ENCODE assay signal across 8 cellular contexts in the genomic region with DNA sequence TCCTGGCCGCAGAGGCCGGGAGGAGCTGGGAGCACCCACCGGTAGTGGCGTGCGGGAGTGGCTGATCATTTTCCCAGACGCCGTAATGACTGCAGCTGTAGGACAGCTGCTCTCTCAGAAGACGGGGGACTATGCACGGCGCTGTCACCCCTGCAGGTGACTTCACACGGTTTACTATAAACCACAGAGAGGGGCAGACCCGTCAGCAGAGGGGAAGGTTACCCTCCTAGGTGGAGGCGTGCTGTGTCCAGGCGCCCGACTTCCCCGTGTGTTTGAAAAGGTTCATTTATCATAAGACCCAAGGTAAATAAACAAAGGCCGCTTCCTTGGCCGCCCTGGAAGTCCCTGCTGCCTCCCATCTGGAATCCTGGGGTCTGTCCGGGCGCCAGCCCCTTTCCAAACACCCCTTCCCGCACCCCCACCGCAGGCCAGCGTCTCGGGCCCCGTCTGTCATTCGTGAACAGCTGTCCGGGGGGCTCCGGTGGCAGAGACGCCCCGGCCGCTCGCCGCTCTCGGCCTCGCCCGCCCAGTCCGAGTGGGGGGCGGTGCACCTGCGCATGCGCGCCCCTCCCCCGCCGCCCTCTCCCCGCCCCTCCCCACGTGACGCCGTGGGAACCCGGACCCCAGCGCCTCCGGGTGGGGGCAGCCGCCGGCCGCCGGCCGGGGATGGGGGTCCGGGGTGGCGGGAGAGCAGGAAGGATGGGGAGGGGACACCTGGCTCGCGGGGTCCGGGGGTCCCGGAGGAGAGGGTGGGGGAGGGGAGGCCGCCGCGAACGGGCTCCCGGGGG. TPM values are rescaled to one million over a fixed set of nuclear protein-coding genes. Genes with fewer than 3 reads are reported as not detected.
DNase-seq lines count a peak whose midpoint lies in the region; ATAC-seq and TF ChIP-seq lines count a peak whose summit lies in the region.

No MANE protein-coding gene starts in this region.

- no peaks in the 10 kb centered on the region for H3K4me1 Mint-ChIP-seq in activated T-helper 1 cell treated with anti-CD3 and anti-CD28 coated beads, Interleukin-12 subunit alpha, Interleukin-12 subunit beta, Interleukin-2, Interleukin-4 antibody, amounts not matched to agents 30 ng/mL and 10 ng/mL and 1 ng/mL, durations not matched to agents 14 hours and 24 hours and 36 hours (ENCODE audit: low read depth)
- peaks cover 3% of the 10 kb centered on the region for H3K4me1 Mint-ChIP-seq in glutamatergic neuron (ENCODE audit: low read depth, unreplicated experiment)
- peaks cover 10% of the 10 kb centered on the region for H3K4me1 Mint-ChIP-seq in neural crest cell

- H3K4me3 Mint-ChIP-seq in activated T-helper 1 cell treated with anti-CD3 and anti-CD28 coated beads, Interleukin-12 subunit alpha, Interleukin-12 subunit beta, Interleukin-2, Interleukin-4 antibody, amounts not matched to agents 30 ng/mL and 10 ng/mL and 1 ng/mL, durations not matched to agents 14 hours and 24 hours and 36 hours: peak overlapping the region; percentile 47
- peak overlapping the region; percentile 91 for H3K4me3 Mint-ChIP-seq in glutamatergic neuron (ENCODE audit: unreplicated experiment)
- H3K4me3 Mint-ChIP-seq in neural crest cell: peak overlapping the region; percentile 95

- DNase-seq in DMS79 (lab: John Stamatoyannopoulos, UW): peak; percentile 36
- peak; percentile 41 for DNase-seq in NCI-H2107 treated with DMSO at 0.1 percent for 48 hours (lab: John Stamatoyannopoulos, UW; ENCODE audit: unreplicated experiment)
- no peak for DNase-seq in activated T-helper 1 cell treated with anti-CD3 and anti-CD28 coated beads, Interleukin-12 subunit alpha, Interleukin-12 subunit beta, Interleukin-2, Interleukin-4 antibody, amounts not matched to agents 30 ng/mL and 10 ng/mL and 1 ng/mL, durations not matched to agents 14 hours and 24 hours and 36 hours (ENCODE audit: low spot score)
- DNase-seq in glutamatergic neuron: peak; percentile 92
- peak; percentile 63 for DNase-seq in neural crest cell (ENCODE audit: low read depth, low spot score)
- DNase-seq in KG1 (lab: John Stamatoyannopoulos, UW): no peak
- DNase-seq in amniotic stem cell (lab: John Stamatoyannopoulos, UW): no peak

- no peaks in the 10 kb centered on the region for H3K36me3 Mint-ChIP-seq in activated T-helper 1 cell treated with anti-CD3 and anti-CD28 coated beads, Interleukin-12 subunit alpha, Interleukin-12 subunit beta, Interleukin-2, Interleukin-4 antibody, amounts not matched to agents 30 ng/mL and 10 ng/mL and 1 ng/mL, durations not matched to agents 14 hours and 24 hours and 36 hours (ENCODE audit: low read depth)
- H3K36me3 Mint-ChIP-seq in glutamatergic neuron (ENCODE audit: unreplicated experiment) (peaks cover 16% of the 10 kb centered on the region), neural crest cell (ENCODE audit: low read depth) (no peaks in the 10 kb centered on the region)

- intact Hi-C loops in activated T-helper 1 cell treated with anti-CD3 and anti-CD28 coated beads, Interleukin-12 subunit alpha, Interleukin-12 subunit beta, Interleukin-2, Interleukin-4 antibody, amounts not matched to agents 30 ng/mL and 10 ng/mL and 1 ng/mL, durations not matched to agents 14 hours and 24 hours and 36 hours (cut with micrococcal nuclease): no loop called here

- TF ChIP-seq CTCF in glutamatergic neuron (IDR thresholded peaks at IDR 0.05; ENCODE audit: partially characterized antibody, unreplicated experiment) (no peak), neural crest cell (conservative IDR thresholded peaks at IDR 0.05) (no peak)

- peaks cover 16% of the 10 kb centered on the region for H3K27me3 Mint-ChIP-seq in activated T-helper 1 cell treated with anti-CD3 and anti-CD28 coated beads, Interleukin-12 subunit alpha, Interleukin-12 subunit beta, Interleukin-2, Interleukin-4 antibody, amounts not matched to agents 30 ng/mL and 10 ng/mL and 1 ng/mL, durations not matched to agents 14 hours and 24 hours and 36 hours (ENCODE audit: insufficient read depth)
- peaks cover 18% of the 10 kb centered on the region for H3K27me3 Mint-ChIP-seq in glutamatergic neuron (ENCODE audit: unreplicated experiment)
- H3K27me3 Mint-ChIP-seq in neural crest cell (ENCODE audit: low read depth): peaks cover 19% of the 10 kb centered on the region

- peaks cover 4% of the 10 kb centered on the region for H3K9me3 Mint-ChIP-seq in activated T-helper 1 cell treated with anti-CD3 and anti-CD28 coated beads, Interleukin-12 subunit alpha, Interleukin-12 subunit beta, Interleukin-2, Interleukin-4 antibody, amounts not matched to agents 30 ng/mL and 10 ng/mL and 1 ng/mL, durations not matched to agents 14 hours and 24 hours and 36 hours
- H3K9me3 Mint-ChIP-seq in glutamatergic neuron (ENCODE audit: unreplicated experiment) (peaks cover 14% of the 10 kb centered on the region), neural crest cell (peaks cover 2% of the 10 kb centered on the region)

- no peak overlapping the region for H3K27ac Mint-ChIP-seq in activated T-helper 1 cell treated with anti-CD3 and anti-CD28 coated beads, Interleukin-12 subunit alpha, Interleukin-12 subunit beta, Interleukin-2, Interleukin-4 antibody, amounts not matched to agents 30 ng/mL and 10 ng/mL and 1 ng/mL, durations not matched to agents 14 hours and 24 hours and 36 hours
- H3K27ac Mint-ChIP-seq in glutamatergic neuron (ENCODE audit: unreplicated experiment): peak overlapping the region; percentile 99
- H3K27ac Mint-ChIP-seq in neural crest cell (ENCODE audit: unreplicated experiment): peak overlapping the region; percentile 95

- ATAC-seq in GM19467 (IDR thresholded peaks at IDR 0.05; ENCODE audit: unreplicated experiment): no peak

RNA-seq across cellular contexts. Expression of a gene that starts 0.9 kb away (rescaled TPM):
- not detected in 2 replicates for total RNA-seq in activated T-helper 1 cell treated with anti-CD3 and anti-CD28 coated beads, Interleukin-12 subunit alpha, Interleukin-12 subunit beta, Interleukin-2, Interleukin-4 antibody, amounts not matched to agents 30 ng/mL and 10 ng/mL and 1 ng/mL, durations not matched to agents 14 hours and 24 hours and 36 hours
- 343 TPM for total RNA-seq in glutamatergic neuron (ENCODE audit: unreplicated experiment)
- 39.0 and 45.2 TPM in 2 replicates for total RNA-seq in neural crest cell

RNA-seq across cellular contexts. Expression of a gene that starts 36.4 kb away (rescaled TPM):
- total RNA-seq in activated T-helper 1 cell treated with anti-CD3 and anti-CD28 coated beads, Interleukin-12 subunit alpha, Interleukin-12 subunit beta, Interleukin-2, Interleukin-4 antibody, amounts not matched to agents 30 ng/mL and 10 ng/mL and 1 ng/mL, durations not matched to agents 14 hours and 24 hours and 36 hours: 0.18 and 0.27 TPM in 2 replicates
- total RNA-seq in glutamatergic neuron (ENCODE audit: unreplicated experiment): 1.7 TPM
- 0.75 and 1.1 TPM in 2 replicates for total RNA-seq in neural crest cell

RNA-seq across cellular contexts. Expression of a gene that starts 47.4 kb away (rescaled TPM):
- total RNA-seq in activated T-helper 1 cell treated with anti-CD3 and anti-CD28 coated beads, Interleukin-12 subunit alpha, Interleukin-12 subunit beta, Interleukin-2, Interleukin-4 antibody, amounts not matched to agents 30 ng/mL and 10 ng/mL and 1 ng/mL, durations not matched to agents 14 hours and 24 hours and 36 hours: 17.6 and 18.2 TPM in 2 replicates
- total RNA-seq in glutamatergic neuron (ENCODE audit: unreplicated experiment) (20.0 TPM), neural crest cell (22.3 TPM in 2 replicates)

RNA-seq across cellular contexts. Expression of a gene that starts 51.0 kb away (rescaled TPM):
- total RNA-seq in activated T-helper 1 cell treated with anti-CD3 and anti-CD28 coated beads, Interleukin-12 subunit alpha, Interleukin-12 subunit beta, Interleukin-2, Interleukin-4 antibody, amounts not matched to agents 30 ng/mL and 10 ng/mL and 1 ng/mL, durations not matched to agents 14 hours and 24 hours and 36 hours: 0.08 and 0.15 TPM in 2 replicates
- total RNA-seq in glutamatergic neuron (ENCODE audit: unreplicated experiment) (9.6 TPM), neural crest cell (5.6 and 6.7 TPM in 2 replicates)

Comparison
In these comparisons a context has a peak if more than half of its experiments do, and no peak if none do; other contexts are left out.
1. DNase-seq: peak in DMS79 (single experiment), NCI-H2107 treated with DMSO at 0.1 percent for 48 hours (single experiment), glutamatergic neuron (single experiment) and neural crest cell (single experiment); none in activated T-helper 1 cell treated with anti-CD3 and anti-CD28 coated beads, Interleukin-12 subunit alpha, Interleukin-12 subunit beta, Interleukin-2, Interleukin-4 antibody, amounts not matched to agents 30 ng/mL and 10 ng/mL and 1 ng/mL, durations not matched to agents 14 hours and 24 hours and 36 hours (single experiment), KG1 (single experiment) and amniotic stem cell (single experiment).
2. RNA of a gene that starts 0.9 kb away (total RNA-seq): 343 TPM in glutamatergic neuron (single experiment) and 39.0 to 45.2 TPM in neural crest cell; not detected in activated T-helper 1 cell treated with anti-CD3 and anti-CD28 coated beads, Interleukin-12 subunit alpha, Interleukin-12 subunit beta, Interleukin-2, Interleukin-4 antibody, amounts not matched to agents 30 ng/mL and 10 ng/mL and 1 ng/mL, durations not matched to agents 14 hours and 24 hours and 36 hours; every median in the first group is over 10 times any median in the second.
3. Peak in every context shown above with its lines, with median percentiles within 50 percentile points of each other: H3K4me3 Mint-ChIP-seq.